Comparison of ENCODE assay signal across 19 cellular contexts in genomic region chr17:40056379-40057005, GRCh38. TPM values are rescaled to one million over a fixed set of nuclear protein-coding genes. Genes with fewer than 3 reads are reported as not detected.
A peak's percentile ranks its signal among the peaks of the same experiment; 100 is the strongest.
DNase-seq lines count a peak whose midpoint lies in the region; ATAC-seq and TF ChIP-seq lines count a peak whose summit lies in the region.
"Had no signal": no experiment of that assay in that cellular context is flagged by ENCODE, and none has a peak within 500 bp of the region (broad histone marks: within the 10 kb centered on the region; RNA-seq: fewer than 3 reads in every experiment).

No MANE protein-coding gene starts in this region.

- no peak overlapping the region for H3K23ac ChIP-seq in trophoblast cell (ENCODE audit: low read length)

- H3K9ac ChIP-seq in NT2/D1 (ENCODE audit: insufficient read length, low read depth) (peak overlapping the region; percentile 39), trophoblast cell (ENCODE audit: low read length) (peak overlapping the region; percentile 23)

- H3K14ac ChIP-seq in trophoblast cell (ENCODE audit: low read length) = no peak overlapping the region

- H3K18ac ChIP-seq in trophoblast cell (ENCODE audit: low read length) = no peak overlapping the region

- no peak overlapping the region for H3K4ac ChIP-seq in trophoblast cell (ENCODE audit: low read depth, low read length)

- H4K8ac ChIP-seq in trophoblast cell (ENCODE audit: low read depth, low read length) = no peak overlapping the region

- H4K12ac ChIP-seq in trophoblast cell (ENCODE audit: low read depth, low read length) = no peak overlapping the region

- ATAC-seq in heart right ventricle = peak in 4 of 8 donors; percentile 3 to 31 (median 8)
- ATAC-seq: foreskin keratinocyte, left lobe of liver, T-cell had no signal

- no peak overlapping the region for H4K91ac ChIP-seq in trophoblast cell (ENCODE audit: low read depth, low read length)

- no peak overlapping the region for H2BK12ac ChIP-seq in trophoblast cell (ENCODE audit: low read length)

- intact Hi-C loops in heart right ventricle (cut with DNase I) = loop anchor here in 1 of 10 donors (5.0 kb wide), 1 partner anchor 36 kb away; no protein-coding TSS in a partner anchor

- DNase-seq in NT2/D1 (ENCODE audit: low read depth, low spot score) (no peak), heart right ventricle (no peak), trophoblast cell (no peak), NCI-H526 treated with DMSO at 0.1 percent for 48 hours (lab: John Stamatoyannopoulos, UW) (no peak), HEK293T (ENCODE audit: extremely low spot score) (no peak), SW 1271 (lab: John Stamatoyannopoulos, UW) (no peak)
- DNase-seq: activated CD4-positive, alpha-beta memory T cell treated with anti-CD3 and anti-CD28 coated beads for 36 hours; activated naive CD4-positive, alpha-beta T cell treated with anti-CD3 and anti-CD28 coated beads, Interleukin-2, amount 10 ng/mL, durations not matched to agents 7 days and 5 days; activated T-cell treated with anti-CD3 and anti-CD28 coated beads, Interleukin-2, amount 50 U/mL, for 1 hour; Calu3; foreskin keratinocyte; KG1; NCI-H1105; stimulated activated CD4-positive, alpha-beta T cell treated with anti-CD3 and anti-CD28 coated beads, Interleukin-2, amount 100 ng/mL, for 48 hours; T-cell had no signal

- H3K4me3 ChIP-seq in HEK293 (ENCODE audit: low read depth, low read length) = no peak overlapping the region
- no peak overlapping the region for H3K4me3 ChIP-seq in NT2/D1 (ENCODE audit: insufficient read length, low read depth)
- H3K4me3 ChIP-seq in heart right ventricle = no peak overlapping the region
- no peak overlapping the region for H3K4me3 ChIP-seq in trophoblast cell (ENCODE audit: low read depth, low read length)
- H3K4me3 ChIP-seq: HAP-1 had no signal

- H3K79me2 ChIP-seq in trophoblast cell (ENCODE audit: control insufficient read depth, insufficient read depth, low read length, poor library complexity) = peaks cover 4% of the 10 kb centered on the region

- H3K4me1 ChIP-seq in HEK293 (ENCODE audit: control insufficient read depth, insufficient read depth, low read length) (0 out of 2 replicates have a peak, but pooled peaks cover 3% of the 10 kb centered on the region), NT2/D1 (ENCODE audit: insufficient read depth, insufficient read length) (peaks cover 12% of the 10 kb centered on the region), heart right ventricle (peaks cover 10 to 49% (median 31%) of the 10 kb centered on the region in 9 donors), trophoblast cell (ENCODE audit: control insufficient read depth in 1 of 2, insufficient read depth in 2 of 2, low read length in 2 of 2) (peaks cover 2 to 7% of the 10 kb centered on the region in 2 experiments)

- H3K27ac ChIP-seq in HEK293 (ENCODE audit: extremely low read depth, low read depth, low read length) (no peak overlapping the region), heart right ventricle (peak overlapping the region in 9 of 10 donors; percentile 31 to 88 (median 75)), trophoblast cell (ENCODE audit: low read depth, low read length) (no peak overlapping the region)
- H3K27ac ChIP-seq: foreskin keratinocyte had no signal

- no peaks in the 10 kb centered on the region for H3K9me3 ChIP-seq in HEK293 (ENCODE audit: control insufficient read depth, insufficient read depth, low read depth, low read length)
- H3K9me3 ChIP-seq in NT2/D1 (ENCODE audit: insufficient read depth, low read length) = no peaks in the 10 kb centered on the region
- no peaks in the 10 kb centered on the region for H3K9me3 ChIP-seq in heart right ventricle
- H3K9me3 ChIP-seq in trophoblast cell (ENCODE audit: insufficient read depth, low read depth, low read length) = no peaks in the 10 kb centered on the region
- H3K9me3 ChIP-seq: HAP-1 had no signal

- no peak overlapping the region for H2BK120ac ChIP-seq in trophoblast cell (ENCODE audit: insufficient read depth, low read length, poor library complexity)

- H3K27me3 ChIP-seq in NT2/D1 (ENCODE audit: insufficient read depth, insufficient read length) (peaks cover 5% of the 10 kb centered on the region), heart right ventricle (no peaks in the 10 kb centered on the region), trophoblast cell (ENCODE audit: insufficient read depth, low read length) (no peaks in the 10 kb centered on the region)

- H2AK5ac ChIP-seq in trophoblast cell (ENCODE audit: low read length) = no peak overlapping the region

- 67% methylated on average over 6 of the region's 6 CpGs for WGBS in heart right ventricle, 2 donors
- no CpG with 5 or more reads among the region's 6 CpGs for WGBS in trophoblast cell (ENCODE audit: extremely low coverage, insufficient coverage, insufficient read length)

- H3K79me1 ChIP-seq in trophoblast cell (ENCODE audit: low read length) = peaks cover 2% of the 10 kb centered on the region

- no peak overlapping the region for H3K4me2 ChIP-seq in trophoblast cell (ENCODE audit: low read length)

- POLR2A ChIA-PET in HEK293 (lab: Yijun Ruan, JAX) = no interaction called here
- POLR2A ChIA-PET in HEK293T (lab: Yijun Ruan, JAX) = interaction anchor here (3.3 kb wide), 1 partner anchor 57 kb away, joined by 21 read pairs; no protein-coding TSS in a partner anchor

- H2AFZ ChIP-seq in trophoblast cell (ENCODE audit: insufficient read depth, low read length, poor library complexity) = no peak overlapping the region

- peaks cover 12 to 17% of the 10 kb centered on the region in 2 experiments for H3K36me3 ChIP-seq in HEK293 (ENCODE audit: control insufficient read depth in 2 of 2, insufficient read depth in 1 of 2, low read length in 2 of 2)
- H3K36me3 ChIP-seq in NT2/D1 (ENCODE audit: insufficient read depth, insufficient read length, low read length) = peaks cover 19% of the 10 kb centered on the region
- peaks cover 0 to 18% (median 0%) of the 10 kb centered on the region in 9 donors for H3K36me3 ChIP-seq in heart right ventricle
- peaks cover 4 to 7% of the 10 kb centered on the region in 2 experiments for H3K36me3 ChIP-seq in trophoblast cell (ENCODE audit: control insufficient read depth in 1 of 2, insufficient read depth in 2 of 2, low read length in 2 of 2)

- no peak for TF ChIP-seq CTCF in HEK293 (tag by site-specific recombination; IDR thresholded peaks at IDR 0.05)
- TF ChIP-seq CTCF in heart right ventricle (IDR thresholded peaks at IDR 0.05) = no peak

- CTCF ChIA-PET in HEK293 (lab: Yijun Ruan, JAX) (interaction anchor here (0.9 to 7.1 kb wide), 5 partner anchors 18 to 56 kb away, joined by 3 to 66 read pairs (median 4); no protein-coding TSS in a partner anchor), HEK293T (lab: Yijun Ruan, JAX) (interaction anchor here (1.0 to 1.5 kb wide), 3 partner anchors 19 to 21 kb away, joined by 3 to 5 read pairs (median 3); no protein-coding TSS in a partner anchor)

- no peak overlapping the region for H2BK5ac ChIP-seq in trophoblast cell (ENCODE audit: low read depth, low read length, poor library complexity)

TF ChIP-seq in HEK293, 187 proteins besides CTCF, POLR2A, EP300 and RAD21:
- TF ChIP-seq WT1 (tag by site-specific recombination; IDR thresholded peaks at IDR 0.05) (0 out of 2 replicates have a peak, but pooled peaks have one; percentile 21), ZNF223 (tag by site-specific recombination; IDR thresholded peaks at IDR 0.05) (no peak)

TF ChIP-seq in HEK293T, 16 proteins besides CTCF, POLR2A, EP300 and RAD21:
- TF ChIP-seq ELF4 (IDR thresholded peaks at IDR 0.05) = no peak
- TF ChIP-seq ARNT (IDR thresholded peaks at IDR 0.05) = no peak
- no peak for TF ChIP-seq PKNOX1 (IDR thresholded peaks at IDR 0.05)
- no peak for TF ChIP-seq BHLHE40 (IDR thresholded peaks at IDR 0.05; ENCODE audit: borderline replicate concordance)
- no peak for TF ChIP-seq SUZ12 (IDR thresholded peaks at IDR 0.05)
- no peak for TF ChIP-seq CTBP1 (IDR thresholded peaks at IDR 0.05; ENCODE audit: borderline replicate concordance)
- no peak for TF ChIP-seq NFRKB (IDR thresholded peaks at IDR 0.05)
- TF ChIP-seq L3MBTL2 (conservative IDR thresholded peaks at IDR 0.05) = no peak
- TF ChIP-seq ZNF384 (IDR thresholded peaks at IDR 0.05) = no peak
- no peak for TF ChIP-seq FOXM1 (IDR thresholded peaks at IDR 0.05; ENCODE audit: borderline replicate concordance)

RNA-seq across cellular contexts. Expression of gene MED24, which starts 2.3 kb away (rescaled TPM):
- 10 to 100 TPM; 46.7 to 63.2 (median 58.4) TPM for total RNA-seq in heart right ventricle
- polyA plus RNA-seq in heart right ventricle = 10 to 100 TPM; 47.2 to 75.6 TPM
- 44.7 and 45.9 TPM in 2 replicates for polyA plus RNA-seq in trophoblast cell (2013)

RNA-seq across cellular contexts. Expression of gene THRA, which starts 6.3 kb away (rescaled TPM):
- total RNA-seq in heart right ventricle = 100 to 1,000 TPM in 1 of 10 donors, 10 to 100 TPM in 9; 59.8 to 102 (median 69.7) TPM
- polyA plus RNA-seq in heart right ventricle = 10 to 100 TPM; 29.8 to 44.2 TPM
- polyA plus RNA-seq in trophoblast cell (2013) = 4.1 TPM in 2 replicates

RNA-seq across cellular contexts. Expression of gene CSF3, which starts 41.3 kb away (rescaled TPM):
- total RNA-seq in heart right ventricle = 1 to 10 TPM in 2 of 10 donors, under 1 TPM in 1, not detected in 7; 0.81 to 4.2 (median 1.6) TPM
- polyA plus RNA-seq in heart right ventricle = under 1 TPM; 0.29 to 0.32 TPM
- not detected in 2 replicates for polyA plus RNA-seq in trophoblast cell (2013)
- total RNA-seq: activated CD4-positive, alpha-beta memory T cell treated with anti-CD3 and anti-CD28 coated beads for 36 hours; B cell; left lobe of liver; T-cell had no signal

RNA-seq across cellular contexts. Expression of gene NR1D1, which starts 43.9 kb away (rescaled TPM):
- total RNA-seq in heart right ventricle = 10 to 100 TPM in 7 of 10 donors, 1 to 10 TPM in 3; 5.5 to 41.3 (median 29.9) TPM
- 10 to 100 TPM in 1 of 2 donors, 1 to 10 TPM in 1; 7.1 to 24.4 TPM for polyA plus RNA-seq in heart right ventricle
- 2.0 and 2.2 TPM in 2 replicates for polyA plus RNA-seq in trophoblast cell (2013)

Comparison
In these comparisons a context has a peak if more than half of its experiments do, and no peak if none do; other contexts are left out.
1. H3K27ac ChIP-seq: peak in heart right ventricle (9 of 10); none in HEK293 (single experiment) and trophoblast cell (single experiment).